In the genomic region with DNA sequence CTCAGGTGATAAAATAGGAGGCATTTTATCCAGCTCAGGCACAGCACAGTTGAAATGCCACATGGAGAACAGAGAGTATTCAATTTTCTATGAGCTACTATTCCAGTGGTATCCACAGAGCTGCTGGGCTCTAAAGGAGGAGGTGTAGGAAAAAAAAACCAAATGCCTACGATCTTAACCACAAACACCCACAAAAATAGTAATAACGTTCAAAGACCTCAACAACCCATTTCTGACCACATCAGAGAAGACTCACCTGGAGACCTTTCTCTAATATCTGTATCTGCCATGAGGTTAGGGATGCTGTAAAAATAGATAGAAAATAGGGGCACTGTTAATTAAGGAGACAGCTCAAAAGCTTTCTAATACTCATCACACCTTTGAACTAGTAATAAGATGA, we compare ENCODE assay signal across 17 cellular contexts.
"Had no signal": no experiment of that assay in that cellular context is flagged by ENCODE, and none has a peak within 500 bp of the region (broad histone marks: within the 10 kb centered on the region; RNA-seq: fewer than 3 reads in every experiment).

No MANE protein-coding gene starts in this region.

- ATAC-seq: body of pancreas, heart left ventricle, left cardiac atrium had no signal

- H3K36me3 ChIP-seq: cardiac muscle cell, heart left ventricle, spleen, thyroid gland, WERI-Rb-1 had no signal

- H3K4me1 ChIP-seq: body of pancreas had no signal

- H3K27ac ChIP-seq: body of pancreas, cardiac muscle cell, epithelial cell of prostate, heart left ventricle, spleen, thyroid gland, WERI-Rb-1 had no signal

- DNase-seq: activated CD4-positive, alpha-beta T cell treated with anti-CD3 and anti-CD28 coated beads for 1 hour; activated effector memory CD4-positive, alpha-beta T cell treated with Interleukin-2 at 50 U/mL for 16 hours; activated T-cell treated with anti-CD3 and anti-CD28 coated beads, Interleukin-2, amount 50 U/mL, for 72 hours; anterior cingulate cortex; body of pancreas; cortex of kidney; heart left ventricle; islet precursor cell; left cardiac atrium; spleen; stimulated activated CD4-positive, alpha-beta T cell treated with anti-CD3 and anti-CD28 coated beads, Interleukin-4, amount 100 ng/mL, for 24 hours; stimulated activated naive CD4-positive, alpha-beta T cell treated with Interleukin-2 at 50 U/mL for 16 hours; substantia nigra; thyroid gland; WERI-Rb-1 had no signal

- H3K27me3 ChIP-seq: body of pancreas, heart left ventricle, thyroid gland had no signal

- H3K9me3 ChIP-seq: body of pancreas, heart left ventricle, spleen, thyroid gland had no signal

- H3K4me3 ChIP-seq: body of pancreas, cardiac muscle cell, heart left ventricle, spleen, thyroid gland had no signal
